Comparison of ENCODE assay signal across 1 cellular context in genomic region chr22:40727607-40728325, GRCh38.
TF ChIP-seq lines count a peak whose summit lies in the region.

No MANE protein-coding gene starts in this region.

TF ChIP-seq in HEK293T, 16 proteins besides CTCF, POLR2A, EP300 and RAD21 (continued from another document):
- TF ChIP-seq PKNOX1 (IDR thresholded peaks at IDR 0.05) (no peak), LEF1 (IDR thresholded peaks at IDR 0.05; ENCODE audit: borderline replicate concordance) (no peak), SUZ12 (IDR thresholded peaks at IDR 0.05) (no peak), BHLHE40 (IDR thresholded peaks at IDR 0.05; ENCODE audit: borderline replicate concordance) (no peak)
